Comparison of ENCODE assay signal across 9 cellular contexts in the genomic region with DNA sequence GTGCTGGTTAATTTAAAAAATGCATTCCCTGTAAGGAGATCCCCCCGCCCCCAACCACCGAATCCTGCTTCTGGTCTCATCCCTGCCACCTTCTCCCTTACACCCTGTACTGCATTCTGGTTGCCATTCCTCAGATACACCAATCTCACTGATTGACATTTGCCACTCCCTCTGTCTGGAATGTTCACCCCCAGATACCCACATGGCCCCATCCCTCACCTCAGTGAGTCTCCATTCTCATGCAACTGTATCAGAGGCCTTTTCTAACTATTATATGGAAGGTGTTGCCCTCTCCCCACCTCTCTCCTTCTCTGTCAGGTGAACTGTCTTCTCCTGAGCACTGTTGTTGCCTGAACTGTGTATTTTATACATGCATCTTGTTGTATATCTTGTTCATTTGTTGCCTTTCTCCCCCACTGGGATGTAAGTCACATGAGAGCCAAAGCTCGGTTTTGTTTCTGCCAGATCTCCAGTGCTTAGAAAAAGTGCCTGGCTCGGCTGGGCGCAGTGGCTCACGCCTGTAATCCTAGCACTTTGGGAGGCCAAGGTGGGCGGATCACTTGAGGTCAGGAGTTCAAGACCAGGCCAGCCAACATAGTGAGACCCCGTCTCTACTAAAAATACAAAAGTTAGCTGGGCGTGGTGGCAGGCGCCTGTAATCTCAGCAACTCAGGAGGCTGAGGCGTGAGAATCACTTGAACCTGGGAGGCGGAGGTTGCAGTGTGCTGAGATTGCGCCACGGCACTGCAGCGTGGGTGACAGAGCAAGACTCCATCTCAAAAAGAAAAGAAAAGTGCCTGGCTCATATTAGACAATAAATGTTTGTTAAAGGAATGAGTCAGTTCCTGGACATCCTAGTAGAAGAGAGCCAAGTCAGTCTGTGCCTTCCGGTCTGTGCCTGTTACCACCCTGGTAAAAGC.
A peak's percentile ranks its signal among the peaks of the same experiment; 100 is the strongest.
DNase-seq lines count a peak whose midpoint lies in the region; ATAC-seq and TF ChIP-seq lines count a peak whose summit lies in the region.
"Had no signal": no experiment of that assay in that cellular context is flagged by ENCODE, and none has a peak within 500 bp of the region (broad histone marks: within the 10 kb centered on the region; RNA-seq: fewer than 3 reads in every experiment).

No MANE protein-coding gene starts in this region.

- peaks cover 26% of the 10 kb centered on the region for H3K4me1 ChIP-seq in cardiac muscle cell (ENCODE audit: low read depth)

- peak overlapping the region; percentile 63 for H3K27ac Mint-ChIP-seq in activated CD8-positive, alpha-beta T cell treated with anti-CD3 and anti-CD28 coated beads for 36 hours
- H3K27ac Mint-ChIP-seq in stimulated activated memory B cell treated with anti-CD40 and anti-IgM and Interleukin-4, amounts not matched to agents 10 μg/mL and 1 μg/mL and 100 μg/mL, for 72 hours, result peak overlapping the region; percentile 81

- H3K27ac ChIP-seq in cardiac muscle cell, result peak overlapping the region; percentile 36

- peak overlapping the region; percentile 6 for H3K4me3 Mint-ChIP-seq in activated CD8-positive, alpha-beta T cell treated with anti-CD3 and anti-CD28 coated beads for 36 hours
- peak overlapping the region; percentile 71 for H3K4me3 Mint-ChIP-seq in stimulated activated memory B cell treated with anti-CD40 and anti-IgM and Interleukin-4, amounts not matched to agents 10 μg/mL and 1 μg/mL and 100 μg/mL, for 72 hours

- no peaks in the 10 kb centered on the region for H3K27me3 Mint-ChIP-seq in activated CD8-positive, alpha-beta T cell treated with anti-CD3 and anti-CD28 coated beads for 36 hours
- H3K27me3 Mint-ChIP-seq in stimulated activated memory B cell treated with anti-CD40 and anti-IgM and Interleukin-4, amounts not matched to agents 10 μg/mL and 1 μg/mL and 100 μg/mL, for 72 hours, result no peaks in the 10 kb centered on the region

- ATAC-seq in activated CD8-positive, alpha-beta T cell treated with anti-CD3 and anti-CD28 coated beads for 36 hours, result no peak
- ATAC-seq in stimulated activated memory B cell treated with anti-CD40 and anti-IgM and Interleukin-4, amounts not matched to agents 10 μg/mL and 1 μg/mL and 100 μg/mL, for 72 hours, result no peak
- ATAC-seq in GM18867 (IDR thresholded peaks at IDR 0.05; ENCODE audit: unreplicated experiment), result no peak

- POLR2A ChIA-PET in HEK293T (lab: Yijun Ruan, JAX), result interaction anchor here (1.0 kb wide), 1 partner anchor 195 kb away, joined by 3 read pairs; no protein-coding TSS in a partner anchor
- POLR2A ChIA-PET in activated CD8-positive, alpha-beta T cell treated with anti-CD3 and anti-CD28 coated beads for 36 hours (lab: Charles Lee), result interaction anchor here (0.7 to 4.4 kb wide), 4 partner anchors 13 to 130 kb away, joined by 3 to 28 read pairs (median 4); a partner anchor contains a TSS

- no peaks in the 10 kb centered on the region for H3K9me3 ChIP-seq in cardiac muscle cell (ENCODE audit: low read depth)
- H3K9me3 ChIP-seq: pancreas had no signal

- CTCF ChIA-PET in HEK293T (lab: Yijun Ruan, JAX), result interaction anchor here (0.6 kb wide), 1 partner anchor 16 kb away, joined by 3 read pairs; no protein-coding TSS in a partner anchor
- CTCF ChIA-PET in activated CD8-positive, alpha-beta T cell treated with anti-CD3 and anti-CD28 coated beads for 36 hours (lab: Charles Lee), result interaction anchor here (1.9 kb wide), 1 partner anchor 110 kb away, joined by 5 read pairs; no protein-coding TSS in a partner anchor

- no peak overlapping the region for H3K4me3 ChIP-seq in cardiac muscle cell
- H3K4me3 ChIP-seq: pancreas had no signal

- peaks cover 75% of the 10 kb centered on the region for H3K4me1 Mint-ChIP-seq in activated CD8-positive, alpha-beta T cell treated with anti-CD3 and anti-CD28 coated beads for 36 hours (ENCODE audit: low read depth)
- peaks cover 84% of the 10 kb centered on the region for H3K4me1 Mint-ChIP-seq in stimulated activated memory B cell treated with anti-CD40 and anti-IgM and Interleukin-4, amounts not matched to agents 10 μg/mL and 1 μg/mL and 100 μg/mL, for 72 hours

- intact Hi-C loops in activated CD8-positive, alpha-beta T cell treated with anti-CD3 and anti-CD28 coated beads for 36 hours (cut with micrococcal nuclease), result no loop called here

- no peaks in the 10 kb centered on the region for H3K27me3 ChIP-seq in cardiac muscle cell
- H3K27me3 ChIP-seq: pancreas had no signal

- H3K36me3 Mint-ChIP-seq in activated CD8-positive, alpha-beta T cell treated with anti-CD3 and anti-CD28 coated beads for 36 hours (ENCODE audit: low read depth), result peaks cover 11% of the 10 kb centered on the region
- peaks cover 5% of the 10 kb centered on the region for H3K36me3 Mint-ChIP-seq in stimulated activated memory B cell treated with anti-CD40 and anti-IgM and Interleukin-4, amounts not matched to agents 10 μg/mL and 1 μg/mL and 100 μg/mL, for 72 hours

- H3K9me3 Mint-ChIP-seq in activated CD8-positive, alpha-beta T cell treated with anti-CD3 and anti-CD28 coated beads for 36 hours, result no peaks in the 10 kb centered on the region
- H3K9me3 Mint-ChIP-seq in stimulated activated memory B cell treated with anti-CD40 and anti-IgM and Interleukin-4, amounts not matched to agents 10 μg/mL and 1 μg/mL and 100 μg/mL, for 72 hours, result no peaks in the 10 kb centered on the region

- H3K36me3 ChIP-seq in cardiac muscle cell, result no peaks in the 10 kb centered on the region
- H3K36me3 ChIP-seq: pancreas had no signal

- DNase-seq in HEK293T (ENCODE audit: extremely low spot score), result no peak
- DNase-seq in activated CD8-positive, alpha-beta T cell treated with anti-CD3 and anti-CD28 coated beads for 36 hours, result no peak
- DNase-seq in cardiac muscle cell (ENCODE audit: low read depth in 1 of 2, low spot score in 1 of 2), result peak in 1 of 2 donors; percentile 84
- DNase-seq in OCI-M1 (lab: John Stamatoyannopoulos, UW), result no peak
- no peak for DNase-seq in NCI-H2227 (lab: John Stamatoyannopoulos, UW; ENCODE audit: unreplicated experiment)
- no peak for DNase-seq in NCI-H510A treated with DMSO at 0.1 percent for 48 hours (lab: John Stamatoyannopoulos, UW)
- DNase-seq: pancreas had no signal

- no peak for TF ChIP-seq CTCF in activated CD8-positive, alpha-beta T cell treated with anti-CD3 and anti-CD28 coated beads for 36 hours (IDR thresholded peaks at IDR 0.05)
- TF ChIP-seq CTCF in cardiac muscle cell (IDR thresholded peaks at IDR 0.05; ENCODE audit: low read depth, low read length), result no peak

TF ChIP-seq in HEK293T, 16 proteins besides CTCF, POLR2A, EP300 and RAD21:
- TF ChIP-seq, protein P1, sequence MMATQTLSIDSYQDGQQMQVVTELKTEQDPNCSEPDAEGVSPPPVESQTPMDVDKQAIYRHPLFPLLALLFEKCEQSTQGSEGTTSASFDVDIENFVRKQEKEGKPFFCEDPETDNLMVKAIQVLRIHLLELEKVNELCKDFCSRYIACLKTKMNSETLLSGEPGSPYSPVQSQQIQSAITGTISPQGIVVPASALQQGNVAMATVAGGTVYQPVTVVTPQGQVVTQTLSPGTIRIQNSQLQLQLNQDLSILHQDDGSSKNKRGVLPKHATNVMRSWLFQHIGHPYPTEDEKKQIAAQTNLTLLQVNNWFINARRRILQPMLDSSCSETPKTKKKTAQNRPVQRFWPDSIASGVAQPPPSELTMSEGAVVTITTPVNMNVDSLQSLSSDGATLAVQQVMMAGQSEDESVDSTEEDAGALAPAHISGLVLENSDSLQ (IDR thresholded peaks at IDR 0.05), result 0 out of 2 replicates have a peak, but pooled peaks have one; percentile 7
- TF ChIP-seq ELF4 (IDR thresholded peaks at IDR 0.05), result no peak
